In genomic region chr19:33390908-33391630, GRCh38 we compare ENCODE assay signal across 22 cellular contexts. TPM values are rescaled to one million over a fixed set of nuclear protein-coding genes. Genes with fewer than 3 reads are reported as not detected.
A peak's percentile ranks its signal among the peaks of the same experiment; 100 is the strongest.
DNase-seq lines count a peak whose midpoint lies in the region; TF ChIP-seq lines count a peak whose summit lies in the region.
"Had no signal": no experiment of that assay in that cellular context is flagged by ENCODE, and none has a peak within 500 bp of the region (broad histone marks: within the 10 kb centered on the region; RNA-seq: fewer than 3 reads in every experiment).

No MANE protein-coding gene starts in this region.

- H3K4me1 ChIP-seq in breast epithelium (peaks cover 58 to 64% of the 10 kb centered on the region in 2 donors), mammary epithelial cell (ENCODE audit: insufficient read depth, low read length) (peaks cover 33% of the 10 kb centered on the region), esophagus squamous epithelium (peaks cover 34 to 97% (median 61%) of the 10 kb centered on the region in 3 donors), transverse colon (peaks cover 31 to 75% (median 60%) of the 10 kb centered on the region in 4 donors)
- H3K4me1 ChIP-seq: Caco-2 had no signal

- H3K27ac Mint-ChIP-seq in activated T-cell treated with anti-CD3 and anti-CD28 coated beads, Interleukin-2, amount 50 U/mL, for 24 hours: no peak overlapping the region
- H3K27ac Mint-ChIP-seq: activated CD4-positive, alpha-beta T cell treated with anti-CD3 and anti-CD28 coated beads, Interleukin-2, amount 10 ng/mL, durations not matched to agents 24 days and 14 days; HFFc6; nephron progenitor cell; T-helper 1 cell treated with Interleukin-12 subunit alpha and Interleukin-12 subunit beta and Interleukin-4 antibody, amounts not matched to agents 30 μg/mL and 1 μg/mL, for 36 hours had no signal

- CTCF ChIA-PET in mammary epithelial cell (lab: Charles Lee; ENCODE audit: low non-redundant PET): no interaction called here

- intact Hi-C loops in breast epithelium (cut with DNase I; ENCODE audit: low total_unique reads): loop anchor here (10.0 kb wide), 1 partner anchor 86 kb away; the partner anchor contains the start of gene CEBPA
- intact Hi-C loops in mammary epithelial cell (cut with micrococcal nuclease): no loop called here
- intact Hi-C loops in esophagus squamous epithelium (cut with DNase I): no loop called here
- intact Hi-C loops in transverse colon (cut with DNase I; ENCODE audit: low total_unique reads): loop anchor here (1.0 kb wide), 1 partner anchor 17 kb away; no protein-coding TSS in a partner anchor

- no peaks in the 10 kb centered on the region for H3K9me3 Mint-ChIP-seq in activated T-cell treated with anti-CD3 and anti-CD28 coated beads, Interleukin-2, amount 50 U/mL, for 24 hours
- H3K9me3 Mint-ChIP-seq: activated CD4-positive, alpha-beta T cell treated with anti-CD3 and anti-CD28 coated beads, Interleukin-2, amount 10 ng/mL, durations not matched to agents 24 days and 14 days; HFFc6; nephron progenitor cell; T-helper 1 cell treated with Interleukin-12 subunit alpha and Interleukin-12 subunit beta and Interleukin-4 antibody, amounts not matched to agents 30 μg/mL and 1 μg/mL, for 36 hours had no signal

- no peak for TF ChIP-seq POLR2A in breast epithelium (IDR thresholded peaks at IDR 0.05)
- TF ChIP-seq POLR2A in esophagus squamous epithelium (IDR thresholded peaks at IDR 0.05): no peak
- no peak for TF ChIP-seq POLR2A in transverse colon (IDR thresholded peaks at IDR 0.05)

- H3K4me2 ChIP-seq in mammary epithelial cell (ENCODE audit: insufficient read depth, low read depth, low read length): no peak overlapping the region
- H3K4me2 ChIP-seq: BLaER1 had no signal

- peaks cover 27% of the 10 kb centered on the region for H3K79me2 ChIP-seq in mammary epithelial cell (ENCODE audit: insufficient read depth, low read length)

- H3K36me3 ChIP-seq in breast epithelium (no peaks in the 10 kb centered on the region), mammary epithelial cell (ENCODE audit: insufficient read depth, low read length) (no peaks in the 10 kb centered on the region), esophagus squamous epithelium (peaks cover 0 to 23% (median 6%) of the 10 kb centered on the region in 3 donors), transverse colon (no peaks in the 10 kb centered on the region)
- H3K36me3 ChIP-seq: cardiac muscle cell had no signal

- no peak overlapping the region for H3K9ac ChIP-seq in mammary epithelial cell (ENCODE audit: insufficient read depth, low read length)
- H3K9ac ChIP-seq: BLaER1 had no signal

- BruUV-seq in mammary epithelial cell (replicated peaks; lab: Mats Ljungman, UMichigan): no TSS peak

- dilution Hi-C loops in mammary epithelial cell (cut with HindIII; ENCODE audit: low sequenced_read_pairs): no loop called here

- H3K4me1 Mint-ChIP-seq in activated T-cell treated with anti-CD3 and anti-CD28 coated beads, Interleukin-2, amount 50 U/mL, for 24 hours (ENCODE audit: low read depth): no peaks in the 10 kb centered on the region
- H3K4me1 Mint-ChIP-seq: activated CD4-positive, alpha-beta T cell treated with anti-CD3 and anti-CD28 coated beads, Interleukin-2, amount 10 ng/mL, durations not matched to agents 24 days and 14 days had no signal

- TF ChIP-seq EP300 in transverse colon (IDR thresholded peaks at IDR 0.05; ENCODE audit: low read depth): no peak

- peak in 1 of 2 donors; percentile 43 for DNase-seq in breast epithelium (ENCODE audit: low spot score in 2 of 2)
- no peak for DNase-seq in mammary epithelial cell
- DNase-seq in esophagus squamous epithelium (lab: John Stamatoyannopoulos, UW): no peak
- peak; percentile 83 for DNase-seq in mesenteric fat pad (ENCODE audit: low spot score)
- no peak for DNase-seq in transverse colon
- no peak for DNase-seq in activated T-cell treated with anti-CD3 and anti-CD28 coated beads, Interleukin-2, amount 50 U/mL, for 24 hours
- no peak for DNase-seq in stimulated activated CD4-positive, alpha-beta T cell treated with anti-CD3 and anti-CD28 coated beads, Interleukin-1b, Interleukin-23, amount 100 ng/mL, for 48 hours
- DNase-seq in activated CD8-positive, alpha-beta memory T cell treated with anti-CD3 and anti-CD28 coated beads for 24 hours: no peak
- DNase-seq: activated CD4-positive, alpha-beta T cell treated with anti-CD3 and anti-CD28 coated beads, Interleukin-2, amount 10 ng/mL, durations not matched to agents 24 days and 14 days; amniotic stem cell; foreskin fibroblast; HFFc6; midbrain; NCI-H146; NCI-H69; nephron progenitor cell; SIG-M5 had no signal

- no peaks in the 10 kb centered on the region for H3K27me3 Mint-ChIP-seq in activated T-cell treated with anti-CD3 and anti-CD28 coated beads, Interleukin-2, amount 50 U/mL, for 24 hours
- H3K27me3 Mint-ChIP-seq: activated CD4-positive, alpha-beta T cell treated with anti-CD3 and anti-CD28 coated beads, Interleukin-2, amount 10 ng/mL, durations not matched to agents 24 days and 14 days had no signal

- H3K9me3 ChIP-seq in breast epithelium: no peaks in the 10 kb centered on the region
- no peaks in the 10 kb centered on the region for H3K9me3 ChIP-seq in mammary epithelial cell (replicated peaks; ENCODE audit: insufficient read depth, low read length)
- no peaks in the 10 kb centered on the region for H3K9me3 ChIP-seq in esophagus squamous epithelium
- no peaks in the 10 kb centered on the region for H3K9me3 ChIP-seq in transverse colon
- H3K9me3 ChIP-seq: BLaER1, Caco-2, suprapubic skin had no signal

- no peak overlapping the region for H2AFZ ChIP-seq in mammary epithelial cell (ENCODE audit: low read depth, low read length)

- no peaks in the 10 kb centered on the region for H4K20me1 ChIP-seq in mammary epithelial cell (ENCODE audit: insufficient read depth, low read length)

- H3K27ac ChIP-seq in breast epithelium (peak overlapping the region; percentile 26 to 83), mammary epithelial cell (ENCODE audit: insufficient read depth, low read depth, low read length) (no peak overlapping the region), esophagus squamous epithelium (peak overlapping the region; percentile 22 to 80 (median 40)), transverse colon (peak overlapping the region in 3 of 4 donors; percentile 69 to 82 (median 76))
- H3K27ac ChIP-seq: BLaER1, cardiac muscle cell, suprapubic skin had no signal

- H3K27me3 ChIP-seq in breast epithelium (no peaks in the 10 kb centered on the region), mammary epithelial cell (ENCODE audit: insufficient read depth, low read length) (no peaks in the 10 kb centered on the region), esophagus squamous epithelium (no peaks in the 10 kb centered on the region), transverse colon (no peaks in the 10 kb centered on the region)
- H3K27me3 ChIP-seq: BLaER1, cardiac muscle cell, suprapubic skin had no signal

- peaks cover 19% of the 10 kb centered on the region for H3K36me3 Mint-ChIP-seq in activated T-cell treated with anti-CD3 and anti-CD28 coated beads, Interleukin-2, amount 50 U/mL, for 24 hours (ENCODE audit: low read depth)

- no peak overlapping the region for H3K4me3 Mint-ChIP-seq in activated T-cell treated with anti-CD3 and anti-CD28 coated beads, Interleukin-2, amount 50 U/mL, for 24 hours
- H3K4me3 Mint-ChIP-seq: activated CD4-positive, alpha-beta T cell treated with anti-CD3 and anti-CD28 coated beads, Interleukin-2, amount 10 ng/mL, durations not matched to agents 24 days and 14 days; HFFc6; nephron progenitor cell; T-helper 1 cell treated with Interleukin-12 subunit alpha and Interleukin-12 subunit beta and Interleukin-4 antibody, amounts not matched to agents 30 μg/mL and 1 μg/mL, for 36 hours had no signal

- in situ Hi-C loops in mammary epithelial cell (cut with MboI; ENCODE audit: low sequenced_read_pairs in 2 of 2) (no loop called here), transverse colon (cut with MboI; ENCODE audit: low pct_ligation_motif_present in 1 of 4, low pct_unique_long_range_greater_than_20kb in 1 of 4, low sequenced_read_pairs in 3 of 4) (no loop called here)

- no peak for TF ChIP-seq CTCF in breast epithelium (IDR thresholded peaks at IDR 0.05)
- no peak for TF ChIP-seq CTCF in mammary epithelial cell (conservative IDR thresholded peaks at IDR 0.05 in 1 of 2, IDR thresholded peaks at IDR 0.05 in 1 of 2; ENCODE audit: extremely low read depth in 1 of 2, insufficient read depth in 1 of 2, low read depth in 1 of 2, low read length in 2 of 2)
- no peak for TF ChIP-seq CTCF in esophagus squamous epithelium (IDR thresholded peaks at IDR 0.05)
- no peak for TF ChIP-seq CTCF in transverse colon (IDR thresholded peaks at IDR 0.05)

- 84% methylated on average over 14 of the region's 24 CpGs for WGBS in mammary epithelial cell (ENCODE audit: low coverage, missing lambda C conversion rate)
- WGBS in esophagus squamous epithelium, 2 donors: 81 to 95% methylated on average over 3 to 8 of the region's 24 CpGs
- 93% methylated on average over 15 of the region's 24 CpGs; no CpG with 5 or more reads in 1 of the 2 donors for WGBS in transverse colon (ENCODE audit: low coverage in 1 of 2), 2 donors

- H3K4me3 ChIP-seq in breast epithelium (peak overlapping the region in 1 of 3 donors; percentile 33), mammary epithelial cell (replicated peaks in 1 of 3; ENCODE audit: insufficient read depth in 1 of 3, low read depth in 2 of 3, low read length in 3 of 3) (no peak overlapping the region), esophagus squamous epithelium (no peak overlapping the region), transverse colon (no peak overlapping the region)
- H3K4me3 ChIP-seq: BLaER1, cardiac muscle cell, suprapubic skin had no signal

RNA-seq across cellular contexts. Expression of gene CEBPG, which starts 17.6 kb away (rescaled TPM):
- 10 to 100 TPM; 23.3 to 32.0 (median 23.4) TPM for total RNA-seq in breast epithelium
- 10 to 100 TPM; 39.5 to 50.0 TPM for total RNA-seq in mammary epithelial cell
- polyA plus RNA-seq in mammary epithelial cell: 18.8 TPM
- polyA minus RNA-seq in mammary epithelial cell: 7.5 TPM
- 10 to 100 TPM; 18.5 to 31.6 (median 26.8) TPM for total RNA-seq in esophagus squamous epithelium
- 33.0 TPM for total RNA-seq in mesenteric fat pad
- 10 to 100 TPM; 22.4 to 66.7 (median 46.9) TPM for total RNA-seq in transverse colon

Comparison
In these comparisons a context has a peak if more than half of its experiments do, and no peak if none do; other contexts are left out.
1. intact Hi-C loops: an anchor here in breast epithelium (10.0 kb wide) and transverse colon (1.0 kb wide); none called in mammary epithelial cell and esophagus squamous epithelium.